Comparison of ENCODE assay signal across 17 cellular contexts in genomic region chr10:82924711-82925110, GRCh38.
"Had no signal": no experiment of that assay in that cellular context is flagged by ENCODE, and none has a peak within 500 bp of the region (broad histone marks: within the 10 kb centered on the region; RNA-seq: fewer than 3 reads in every experiment).

No MANE protein-coding gene starts in this region.

- H3K4me3 Mint-ChIP-seq: endodermal cell; naive thymus-derived CD4-positive, alpha-beta T cell; nephron progenitor cell had no signal

- H3K36me3 ChIP-seq: heart left ventricle, right lobe of liver, suprapubic skin, tibial artery, upper lobe of right lung, vagina had no signal

- H3K27me3 ChIP-seq: heart left ventricle, right lobe of liver, suprapubic skin, tibial artery, upper lobe of right lung, vagina had no signal

- H3K9me3 ChIP-seq: psoas muscle, right lobe of liver, suprapubic skin, tibial artery, upper lobe of right lung, vagina had no signal

- DNase-seq: dermis blood vessel endothelial cell; effector CD4-positive, alpha-beta T cell; endodermal cell; erythroblast; heart left ventricle; hippocampal formation; naive thymus-derived CD4-positive, alpha-beta T cell; nephron progenitor cell; psoas muscle; retina; right lobe of liver; stimulated activated CD4-positive, alpha-beta T cell treated with anti-CD3 and anti-CD28 coated beads, Interleukin-12 subunit alpha, Interleukin-12 subunit beta, amount 100 ng/mL, for 4 hours; stimulated activated naive CD4-positive, alpha-beta T cell treated with Interleukin-2 at 50 U/mL for 16 hours; tibial artery; upper lobe of right lung had no signal

- H3K36me3 Mint-ChIP-seq: naive thymus-derived CD4-positive, alpha-beta T cell had no signal

- H3K4me3 ChIP-seq: heart left ventricle, psoas muscle, right lobe of liver, suprapubic skin, tibial artery, upper lobe of right lung, vagina had no signal

- H3K27me3 Mint-ChIP-seq: naive thymus-derived CD4-positive, alpha-beta T cell had no signal

- H3K27ac ChIP-seq: heart left ventricle, psoas muscle, right lobe of liver, suprapubic skin, tibial artery, upper lobe of right lung, vagina had no signal

- H3K4me1 ChIP-seq: heart left ventricle, psoas muscle, right lobe of liver, suprapubic skin, tibial artery, upper lobe of right lung, vagina had no signal

- ATAC-seq: heart left ventricle; naive thymus-derived CD4-positive, alpha-beta T cell; psoas muscle; right lobe of liver; upper lobe of right lung had no signal

- H3K4me1 Mint-ChIP-seq: endodermal cell; naive thymus-derived CD4-positive, alpha-beta T cell; nephron progenitor cell had no signal

- H3K27ac Mint-ChIP-seq: endodermal cell; naive thymus-derived CD4-positive, alpha-beta T cell; nephron progenitor cell had no signal
